Comparison of ENCODE assay signal across 8 cellular contexts in the genomic region with DNA sequence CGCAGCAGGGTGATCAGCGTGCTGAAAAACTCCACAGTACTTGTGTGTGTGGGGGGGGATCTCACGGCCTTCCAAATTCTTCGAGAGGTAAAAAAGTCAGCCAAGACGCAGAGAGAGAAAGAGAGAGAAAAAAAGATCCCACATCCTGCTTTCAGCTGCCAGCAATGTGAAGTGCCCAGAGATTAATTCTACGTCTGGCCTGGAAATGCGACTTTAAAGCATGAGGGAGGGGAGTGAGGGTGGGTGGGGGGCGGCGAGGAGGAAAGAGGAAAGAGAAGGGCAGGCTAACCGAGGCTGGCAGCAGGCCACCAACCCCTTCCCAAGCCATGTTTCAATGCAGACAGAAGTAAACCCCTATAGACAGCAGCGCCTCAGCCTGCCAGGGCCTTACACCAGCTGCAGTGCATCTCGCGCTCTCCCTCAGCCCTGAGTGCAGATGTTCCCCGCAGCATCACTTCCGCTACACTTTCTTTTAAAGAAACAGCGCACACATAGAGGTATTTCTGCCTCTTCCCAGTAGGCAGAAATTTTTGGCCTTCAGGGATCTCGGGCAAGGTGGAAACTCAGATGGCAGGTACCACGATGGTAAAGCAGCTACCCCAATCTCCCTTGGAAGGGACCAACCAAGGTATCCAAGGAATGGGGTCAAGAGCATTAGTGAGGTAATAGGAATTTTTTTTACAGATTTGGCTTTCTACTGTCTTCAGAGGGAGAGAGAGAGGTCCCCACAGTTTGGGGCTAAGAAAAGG.
DNase-seq lines count a peak whose midpoint lies in the region; ATAC-seq and TF ChIP-seq lines count a peak whose summit lies in the region.

No MANE protein-coding gene starts in this region.

- peak overlapping the region; percentile 94 for H4K8ac ChIP-seq in mesenchymal stem cell (ENCODE audit: low read length)

- H3K27me3 ChIP-seq in mesenchymal stem cell (ENCODE audit: control insufficient read depth in 1 of 2, insufficient read depth in 1 of 2, low read length in 2 of 2), result no peaks in the 10 kb centered on the region

- H3K4me3 ChIP-seq in mesenchymal stem cell (ENCODE audit: insufficient read depth in 1 of 2, low read depth in 1 of 2, low read length in 2 of 2), result peak overlapping the region in 1 of 2 experiments; percentile 67

- peak overlapping the region in 1 of 2 experiments; percentile 95 for H2BK12ac ChIP-seq in mesenchymal stem cell (ENCODE audit: low read length in 2 of 2)

- peak overlapping the region; percentile 37 for H2AK5ac ChIP-seq in mesenchymal stem cell (ENCODE audit: low read length, severe bottlenecking)

- H3K9me3 ChIP-seq in mesenchymal stem cell (ENCODE audit: control insufficient read depth, low read length), result no peaks in the 10 kb centered on the region

- H3K23ac ChIP-seq in mesenchymal stem cell (ENCODE audit: low read length in 2 of 2), result no peak overlapping the region

- H2AFZ ChIP-seq in mesenchymal stem cell (ENCODE audit: low read depth, low read length), result no peak overlapping the region

- H3K4me2 ChIP-seq in mesenchymal stem cell (ENCODE audit: low read length, poor library complexity, severe bottlenecking), result peak overlapping the region; percentile 33

- H4K91ac ChIP-seq in mesenchymal stem cell (ENCODE audit: low read length), result peak overlapping the region; percentile 92

- peak overlapping the region in 1 of 2 experiments; percentile 67 for H3K4ac ChIP-seq in mesenchymal stem cell (ENCODE audit: low read depth in 1 of 2, low read length in 2 of 2)

- peak overlapping the region in 1 of 2 experiments; percentile 97 for H3K18ac ChIP-seq in mesenchymal stem cell (ENCODE audit: low read depth in 1 of 2, low read length in 2 of 2)

- ATAC-seq in HG03432 (IDR thresholded peaks at IDR 0.05; ENCODE audit: unreplicated experiment), result peak; percentile 82

- peaks cover 17% of the 10 kb centered on the region for H3K79me1 ChIP-seq in mesenchymal stem cell (replicated peaks; ENCODE audit: low read length, poor library complexity, severe bottlenecking)

- WGBS in mesenchymal stem cell, result 15% methylated on average over 16 of the region's 18 CpGs

- peak; percentile 83 for TF ChIP-seq POLR2A in GM19193 (IDR thresholded peaks at IDR 0.05; ENCODE audit: extremely low read depth, insufficient read depth, insufficient read length)

- peak overlapping the region; percentile 96 for H3K9ac ChIP-seq in mesenchymal stem cell (ENCODE audit: low read length)

- no peak overlapping the region for H3K14ac ChIP-seq in mesenchymal stem cell (ENCODE audit: low read length in 2 of 2)

- no peak overlapping the region for H2BK15ac ChIP-seq in mesenchymal stem cell (ENCODE audit: low read depth, poor library complexity, severe bottlenecking)

- H3K36me3 ChIP-seq in mesenchymal stem cell (ENCODE audit: control insufficient read depth in 1 of 2, insufficient read depth in 2 of 2, low read depth in 1 of 2, low read length in 2 of 2), result peaks cover 2 to 13% of the 10 kb centered on the region in 2 experiments

- H3K4me1 ChIP-seq in mesenchymal stem cell (ENCODE audit: control insufficient read depth, insufficient read depth, low read depth, low read length), result peaks cover 21% of the 10 kb centered on the region

- H2BK120ac ChIP-seq in mesenchymal stem cell (ENCODE audit: low read depth, low read length), result peak overlapping the region; percentile 92

- H3K27ac ChIP-seq in cingulate gyrus (ENCODE audit: low read depth, low read length) (peak overlapping the region; percentile 49), mesenchymal stem cell (ENCODE audit: low read length, poor library complexity, severe bottlenecking) (peak overlapping the region; percentile 75)

- peak overlapping the region; percentile 19 for H2BK5ac ChIP-seq in mesenchymal stem cell (ENCODE audit: low read depth, low read length, poor library complexity, severe bottlenecking)

- DNase-seq in A172 (ENCODE audit: low spot score) (peak; percentile 82), mesenchymal stem cell (peak; percentile 92), SKM-1 treated with dmso at 0.1 percent for 144 hours (lab: John Stamatoyannopoulos, UW; ENCODE audit: unreplicated experiment) (no peak)
- DNase-seq in activated CD4-positive, alpha-beta T cell treated with anti-CD3 and anti-CD28 coated beads for 24 hours (ENCODE audit: low read depth in 2 of 2), result peak; percentile 42 to 46
- DNase-seq in stimulated activated CD8-positive, alpha-beta memory T cell treated with anti-CD3 and anti-CD28 coated beads, Interleukin-7, amount 100 ng/mL, for 1 hour (ENCODE audit: low read depth in 2 of 2), result peak; percentile 44
